In the genomic region with DNA sequence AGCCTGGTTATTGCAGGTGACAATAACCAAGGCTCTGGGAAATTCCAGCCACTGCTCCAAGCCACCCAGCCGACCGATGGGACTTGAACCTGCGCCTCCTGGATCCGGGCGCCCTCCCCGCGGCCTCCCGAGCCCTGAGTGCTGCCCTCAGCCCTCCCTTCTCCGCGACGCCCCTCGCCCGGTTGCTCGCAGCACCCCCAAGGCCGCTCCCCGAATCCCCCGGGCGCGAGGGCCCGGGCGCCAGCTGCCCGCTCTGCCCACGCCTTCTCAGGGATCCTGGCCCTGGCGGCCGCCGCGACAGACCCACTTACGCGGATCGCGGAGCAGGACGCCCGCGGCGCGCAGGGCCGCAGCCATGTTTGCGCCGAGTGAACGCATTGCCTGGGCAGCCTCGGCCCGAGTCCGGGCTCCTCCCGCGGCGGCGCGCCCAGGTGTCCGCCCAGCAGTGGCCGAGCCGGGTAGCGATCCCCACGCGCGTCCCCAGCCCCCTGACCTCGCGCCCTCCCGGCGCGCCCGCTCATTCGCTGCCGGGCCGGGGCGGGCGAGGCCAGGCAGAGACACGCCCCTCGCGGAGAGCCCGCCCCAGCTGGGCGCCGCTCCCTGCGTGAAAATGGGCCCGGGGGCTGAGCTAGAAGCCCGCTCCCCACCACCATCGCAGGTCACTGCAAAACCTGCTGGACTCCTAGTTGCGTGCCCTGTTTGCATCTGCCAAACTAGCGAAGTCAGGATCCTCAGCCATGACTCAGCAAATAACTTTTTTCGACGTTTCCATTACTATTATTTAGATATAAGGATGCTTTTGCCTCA, we compare ENCODE assay signal across 8 cellular contexts. TPM values are rescaled to one million over a fixed set of nuclear protein-coding genes. Genes with fewer than 3 reads are reported as not detected.
DNase-seq lines count a peak whose midpoint lies in the region; ATAC-seq and TF ChIP-seq lines count a peak whose summit lies in the region.

A gene with protein sequence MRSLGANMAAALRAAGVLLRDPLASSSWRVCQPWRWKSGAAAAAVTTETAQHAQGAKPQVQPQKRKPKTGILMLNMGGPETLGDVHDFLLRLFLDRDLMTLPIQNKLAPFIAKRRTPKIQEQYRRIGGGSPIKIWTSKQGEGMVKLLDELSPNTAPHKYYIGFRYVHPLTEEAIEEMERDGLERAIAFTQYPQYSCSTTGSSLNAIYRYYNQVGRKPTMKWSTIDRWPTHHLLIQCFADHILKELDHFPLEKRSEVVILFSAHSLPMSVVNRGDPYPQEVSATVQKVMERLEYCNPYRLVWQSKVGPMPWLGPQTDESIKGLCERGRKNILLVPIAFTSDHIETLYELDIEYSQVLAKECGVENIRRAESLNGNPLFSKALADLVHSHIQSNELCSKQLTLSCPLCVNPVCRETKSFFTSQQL (minus strand): TSS at position 460 of the 807 bp plus-strand sequence. CDS start 82 bp downstream, at position 378.

- H3K27ac ChIP-seq in DND-41 (ENCODE audit: low read length) (peak within 1 kb of the TSS; percentile 68), gastroesophageal sphincter (peak within 1 kb of the TSS; percentile 82 to 94 (median 87))

- no peaks in the 10 kb centered on the region for H3K9me3 ChIP-seq in DND-41 (ENCODE audit: insufficient read depth, low read length, severe bottlenecking)
- no peaks in the 10 kb centered on the region for H3K9me3 ChIP-seq in gastroesophageal sphincter

- no peak for TF ChIP-seq EP300 in gastroesophageal sphincter (IDR thresholded peaks at IDR 0.05)

- H2AFZ ChIP-seq in DND-41 (ENCODE audit: low read depth, low read length) = peak within 1 kb of the TSS; percentile 93

- 0% methylated on average over 1 to 17 of the region's 80 CpGs for WGBS in gastroesophageal sphincter (ENCODE audit: low coverage in 1 of 2), 2 donors

- peak; percentile 81 to 83 for TF ChIP-seq POLR2A in gastroesophageal sphincter (IDR thresholded peaks at IDR 0.05)

- TF ChIP-seq CTCF in DND-41 (IDR thresholded peaks at IDR 0.05; ENCODE audit: borderline replicate concordance, extremely low read depth, low read length, poor library complexity, severe bottlenecking) (no peak), gastroesophageal sphincter (IDR thresholded peaks at IDR 0.05) (peak in 3 of 4 experiments; percentile 19 to 37 (median 26))

- peak within 1 kb of the TSS; percentile 76 for H3K9ac ChIP-seq in DND-41 (ENCODE audit: low read depth, low read length)

- peak within 1 kb of the TSS; percentile 96 for H3K4me2 ChIP-seq in DND-41 (ENCODE audit: insufficient read depth, low read length)

- peaks cover 23% of the 10 kb centered on the region for H3K4me1 ChIP-seq in DND-41 (ENCODE audit: insufficient read depth, low read length)
- H3K4me1 ChIP-seq in gastroesophageal sphincter = peaks cover 0 to 25% (median 5%) of the 10 kb centered on the region in 3 donors

- peak within 1 kb of the TSS; percentile 56 to 90 for H3K4me3 ChIP-seq in DND-41 (ENCODE audit: low read depth in 1 of 2, low read length in 2 of 2)
- peak within 1 kb of the TSS; percentile 82 to 95 for H3K4me3 ChIP-seq in gastroesophageal sphincter

- peak; percentile 70 for DNase-seq in DND-41
- DNase-seq in HuH-7 (ENCODE audit: low spot score) = peak; percentile 62
- peak; percentile 51 for DNase-seq in SK-N-DZ (ENCODE audit: low spot score)
- peak; percentile 71 for DNase-seq in activated naive CD4-positive, alpha-beta T cell treated with Interleukin-2 at 50 U/mL for 16 hours
- DNase-seq in nucleus accumbens (lab: John Stamatoyannopoulos, UW) = peak in 54 of 56 donors; percentile 16 to 92 (median 74)
- peak; percentile 79 for DNase-seq in superior temporal gyrus (ENCODE audit: extremely low spot score)

- no peaks in the 10 kb centered on the region for H3K27me3 ChIP-seq in DND-41 (ENCODE audit: insufficient read depth, low read length, poor library complexity)
- H3K27me3 ChIP-seq in gastroesophageal sphincter = no peaks in the 10 kb centered on the region

- H3K79me2 ChIP-seq in DND-41 (ENCODE audit: insufficient read depth, low read length) = peaks cover 9% of the 10 kb centered on the region

- H3K36me3 ChIP-seq in DND-41 (ENCODE audit: insufficient read depth, low read length) (peaks cover 5% of the 10 kb centered on the region; the same call in 1 of the 2 replicates), gastroesophageal sphincter (peaks cover 0 to 16% of the 10 kb centered on the region in 2 donors)

- no peaks in the 10 kb centered on the region for H4K20me1 ChIP-seq in DND-41 (ENCODE audit: insufficient read depth, low read length)

- ATAC-seq in DND-41 (ENCODE audit: insufficient read depth, low read depth) (peak; percentile 92), GM21447 (IDR thresholded peaks at IDR 0.05; ENCODE audit: unreplicated experiment) (peak; percentile 89), gastroesophageal sphincter (peak; percentile 96)

RNA-seq across cellular contexts. Expression of the gene that starts here (rescaled TPM):
- polyA plus RNA-seq in SK-N-DZ (2014; cell fraction: cytosol; rRNA removed) = 56.8 and 80.0 TPM in 2 replicates
- 32.8 and 43.8 TPM in 2 replicates for polyA plus RNA-seq in SK-N-DZ (2014; cell fraction: nucleus; rRNA removed)
- total RNA-seq in gastroesophageal sphincter = 10 to 100 TPM; 16.4 to 56.4 (median 29.2) TPM

Comparison
In these comparisons a context has a peak if more than half of its experiments do, and no peak if none do; other contexts are left out.
1. Peak in every context shown above with its lines: DNase-seq, ATAC-seq, H3K4me3 ChIP-seq and H3K27ac ChIP-seq.